Comparison of ENCODE assay signal across 8 cellular contexts in genomic region chr9:87499455-87500015, GRCh38. TPM values are rescaled to one million over a fixed set of nuclear protein-coding genes. Genes with fewer than 3 reads are reported as not detected.
DNase-seq lines count a peak whose midpoint lies in the region; ATAC-seq and TF ChIP-seq lines count a peak whose summit lies in the region.

No MANE protein-coding gene starts in this region.

- H3K9me3 ChIP-seq in HAP-1 (no peaks in the 10 kb centered on the region), mucosa of rectum (ENCODE audit: control insufficient read depth in 2 of 2, low read length in 2 of 2) (no peaks in the 10 kb centered on the region)

- H3K36me3 ChIP-seq in HAP-1 (replicated peaks), result no peaks in the 10 kb centered on the region
- no peaks in the 10 kb centered on the region for H3K36me3 ChIP-seq in mucosa of rectum (ENCODE audit: control insufficient read depth in 2 of 2, insufficient read depth in 2 of 2, low read length in 2 of 2)

- H3K36me3 Mint-ChIP-seq in activated T-helper 17 cell treated with anti-CD3 and anti-CD28 coated beads, Interleukin-2, amount 50 U/mL, for 72 hours (ENCODE audit: low read depth), result no peaks in the 10 kb centered on the region
- H3K36me3 Mint-ChIP-seq in stimulated activated effector memory CD8-positive, alpha-beta T cell treated with anti-CD3 and anti-CD28 coated beads, Interleukin-12 subunit alpha, Interleukin-12 subunit beta, amount 100 ng/mL, for 72 hours, result no peaks in the 10 kb centered on the region

- peak overlapping the region; percentile 85 for H3K4me3 ChIP-seq in GM12864 (ENCODE audit: low read depth, low read length)
- H3K4me3 ChIP-seq in HAP-1, result peak overlapping the region; percentile 64
- H3K4me3 ChIP-seq in mucosa of rectum (ENCODE audit: low read length in 2 of 2), result peak overlapping the region; percentile 67 to 75

- DNase-seq in GM12864 (ENCODE audit: low read depth), result no peak
- DNase-seq in HAP-1 (ENCODE audit: low spot score in 2 of 2), result no peak
- DNase-seq in putamen (ENCODE audit: low spot score), result no peak
- DNase-seq in GM03348 (ENCODE audit: low spot score), result no peak
- no peak for DNase-seq in stimulated activated effector memory CD8-positive, alpha-beta T cell treated with anti-CD3 and anti-CD28 coated beads, Interleukin-12 subunit alpha, Interleukin-12 subunit beta, amount 100 ng/mL, for 72 hours (ENCODE audit: low spot score in 2 of 2)

- peaks cover 51% of the 10 kb centered on the region for H3K27me3 Mint-ChIP-seq in activated T-helper 17 cell treated with anti-CD3 and anti-CD28 coated beads, Interleukin-2, amount 50 U/mL, for 72 hours

- peak overlapping the region in 1 of 2 donors; percentile 57 for H3K27ac ChIP-seq in mucosa of rectum (ENCODE audit: low read depth in 2 of 2, low read length in 2 of 2)

- H3K4me1 ChIP-seq in HAP-1 (peaks cover 14% of the 10 kb centered on the region), mucosa of rectum (ENCODE audit: control insufficient read depth in 2 of 2, insufficient read depth in 2 of 2, low read length in 2 of 2) (peaks cover 7 to 21% of the 10 kb centered on the region in 2 donors)

- no peak for TF ChIP-seq CTCF in GM12864 (IDR thresholded peaks at IDR 0.05; ENCODE audit: low read depth, low read length, missing control alignments)

- in situ Hi-C loops in HAP-1 (cut with MboI; ENCODE audit: low sequenced_read_pairs), result no loop called here

- H3K9ac ChIP-seq in mucosa of rectum (ENCODE audit: low read depth in 1 of 2, low read length in 2 of 2), result peak overlapping the region in 1 of 2 donors; percentile 71

- no peak for ATAC-seq in activated T-helper 17 cell treated with anti-CD3 and anti-CD28 coated beads, Interleukin-2, amount 50 U/mL, for 72 hours (replicated peaks)
- no peak for ATAC-seq in activated CD4-positive, CD25-positive, alpha-beta regulatory T cell treated with anti-CD3 and anti-CD28 coated beads, Interleukin-2, amount 50 U/mL, for 24 hours
- no peak for ATAC-seq in stimulated activated effector memory CD8-positive, alpha-beta T cell treated with anti-CD3 and anti-CD28 coated beads, Interleukin-12 subunit alpha, Interleukin-12 subunit beta, amount 100 ng/mL, for 72 hours

- H3K4me1 Mint-ChIP-seq in activated T-helper 17 cell treated with anti-CD3 and anti-CD28 coated beads, Interleukin-2, amount 50 U/mL, for 72 hours, result no peaks in the 10 kb centered on the region
- no peaks in the 10 kb centered on the region for H3K4me1 Mint-ChIP-seq in stimulated activated effector memory CD8-positive, alpha-beta T cell treated with anti-CD3 and anti-CD28 coated beads, Interleukin-12 subunit alpha, Interleukin-12 subunit beta, amount 100 ng/mL, for 72 hours

- peaks cover 5% of the 10 kb centered on the region; the same call in 1 of the 2 replicates for H3K27me3 ChIP-seq in HAP-1 (ENCODE audit: low read depth)
- peaks cover 0 to 8% of the 10 kb centered on the region in 2 donors for H3K27me3 ChIP-seq in mucosa of rectum (ENCODE audit: control insufficient read depth in 2 of 2, insufficient read depth in 2 of 2, low read length in 2 of 2)

- no peak overlapping the region for H3K27ac Mint-ChIP-seq in activated T-helper 17 cell treated with anti-CD3 and anti-CD28 coated beads, Interleukin-2, amount 50 U/mL, for 72 hours
- no peak overlapping the region for H3K27ac Mint-ChIP-seq in stimulated activated effector memory CD8-positive, alpha-beta T cell treated with anti-CD3 and anti-CD28 coated beads, Interleukin-12 subunit alpha, Interleukin-12 subunit beta, amount 100 ng/mL, for 72 hours

- no peaks in the 10 kb centered on the region for H3K9me3 Mint-ChIP-seq in activated T-helper 17 cell treated with anti-CD3 and anti-CD28 coated beads, Interleukin-2, amount 50 U/mL, for 72 hours
- no peaks in the 10 kb centered on the region for H3K9me3 Mint-ChIP-seq in stimulated activated effector memory CD8-positive, alpha-beta T cell treated with anti-CD3 and anti-CD28 coated beads, Interleukin-12 subunit alpha, Interleukin-12 subunit beta, amount 100 ng/mL, for 72 hours

- H3K4me3 Mint-ChIP-seq in activated T-helper 17 cell treated with anti-CD3 and anti-CD28 coated beads, Interleukin-2, amount 50 U/mL, for 72 hours, result peak overlapping the region; percentile 38
- no peak overlapping the region for H3K4me3 Mint-ChIP-seq in stimulated activated effector memory CD8-positive, alpha-beta T cell treated with anti-CD3 and anti-CD28 coated beads, Interleukin-12 subunit alpha, Interleukin-12 subunit beta, amount 100 ng/mL, for 72 hours

RNA-seq across cellular contexts. Expression of gene DAPK1, which starts 1.9 kb away (rescaled TPM):
- 1 to 10 TPM; 1.5 to 2.0 TPM for total RNA-seq in activated T-helper 17 cell treated with anti-CD3 and anti-CD28 coated beads, Interleukin-2, amount 50 U/mL, for 72 hours
